8 cellular contexts compared by ENCODE assay signal in genomic region chr16:30895592-30896202, GRCh38. TPM values are rescaled to one million over a fixed set of nuclear protein-coding genes. Genes with fewer than 3 reads are reported as not detected.
DNase-seq lines count a peak whose midpoint lies in the region; ATAC-seq and TF ChIP-seq lines count a peak whose summit lies in the region.

No MANE protein-coding gene starts in this region.

- H3K9me3 Mint-ChIP-seq in activated T-helper 2 cell treated with anti-CD3 and anti-CD28 coated beads, Interferon-gamma antibody, Interleukin-2, Interleukin-4, amounts not matched to agents 10 μg/mL and 5 μg/mL and 100 μg/mL, durations not matched to agents 14 hours and 24 hours and 36 hours: no peaks in the 10 kb centered on the region

- intact Hi-C loops in activated T-helper 2 cell treated with anti-CD3 and anti-CD28 coated beads, Interferon-gamma antibody, Interleukin-2, Interleukin-4, amounts not matched to agents 10 μg/mL and 5 μg/mL and 100 μg/mL, durations not matched to agents 14 hours and 24 hours and 36 hours (cut with micrococcal nuclease): no loop called here
- intact Hi-C loops in head of caudate nucleus (cut with DNase I): loop anchor here (2.0 kb wide), 2 partner anchors 19 to 27 kb away; partner anchors contain the start of gene FBXL19

- peaks cover 33% of the 10 kb centered on the region for H3K4me1 Mint-ChIP-seq in activated T-helper 2 cell treated with anti-CD3 and anti-CD28 coated beads, Interferon-gamma antibody, Interleukin-2, Interleukin-4, amounts not matched to agents 10 μg/mL and 5 μg/mL and 100 μg/mL, durations not matched to agents 14 hours and 24 hours and 36 hours (ENCODE audit: low read depth)

- TF ChIP-seq CTCF in right atrium auricular region (IDR thresholded peaks at IDR 0.05): no peak

- H3K4me3 ChIP-seq in H7 (ENCODE audit: insufficient read depth, low read depth, low read length): peak overlapping the region; percentile 60
- peak overlapping the region; percentile 65 to 69 for H3K4me3 ChIP-seq in right atrium auricular region
- peak overlapping the region; percentile 80 to 87 (median 81) for H3K4me3 ChIP-seq in skeletal muscle tissue (ENCODE audit: low read length in 3 of 3)

- H3K4me1 ChIP-seq in right atrium auricular region (peaks cover 0 to 45% of the 10 kb centered on the region in 2 donors), skeletal muscle tissue (ENCODE audit: control insufficient read depth in 3 of 3, insufficient read depth in 3 of 3, low read length in 3 of 3) (peaks cover 30 to 45% (median 31%) of the 10 kb centered on the region in 3 donors)

- H3K27me3 ChIP-seq in H7 (ENCODE audit: control insufficient read depth, insufficient read depth, low read length) (peaks cover 5% of the 10 kb centered on the region; the same call in 1 of the 2 replicates), right atrium auricular region (no peaks in the 10 kb centered on the region), skeletal muscle tissue (ENCODE audit: control insufficient read depth in 3 of 3, insufficient read depth in 3 of 3, low read length in 3 of 3) (no peaks in the 10 kb centered on the region)

- peak overlapping the region; percentile 48 for H3K27ac Mint-ChIP-seq in activated T-helper 2 cell treated with anti-CD3 and anti-CD28 coated beads, Interferon-gamma antibody, Interleukin-2, Interleukin-4, amounts not matched to agents 10 μg/mL and 5 μg/mL and 100 μg/mL, durations not matched to agents 14 hours and 24 hours and 36 hours

- H3K9ac ChIP-seq in skeletal muscle tissue (ENCODE audit: low read depth in 1 of 3, low read length in 3 of 3): peak overlapping the region; percentile 87 to 96 (median 95)

- H3K36me3 ChIP-seq in H7 (replicated peaks; ENCODE audit: control insufficient read depth, insufficient read depth, low read length) (no peaks in the 10 kb centered on the region), right atrium auricular region (peaks cover 9% of the 10 kb centered on the region), skeletal muscle tissue (ENCODE audit: control insufficient read depth in 3 of 3, insufficient read depth in 3 of 3, low read length in 3 of 3) (peaks cover 0 to 8% (median 0%) of the 10 kb centered on the region in 3 donors)

- peaks cover 5% of the 10 kb centered on the region for H3K36me3 Mint-ChIP-seq in activated T-helper 2 cell treated with anti-CD3 and anti-CD28 coated beads, Interferon-gamma antibody, Interleukin-2, Interleukin-4, amounts not matched to agents 10 μg/mL and 5 μg/mL and 100 μg/mL, durations not matched to agents 14 hours and 24 hours and 36 hours (ENCODE audit: low read depth)

- H3K27me3 Mint-ChIP-seq in activated T-helper 2 cell treated with anti-CD3 and anti-CD28 coated beads, Interferon-gamma antibody, Interleukin-2, Interleukin-4, amounts not matched to agents 10 μg/mL and 5 μg/mL and 100 μg/mL, durations not matched to agents 14 hours and 24 hours and 36 hours (ENCODE audit: low read depth): no peaks in the 10 kb centered on the region

- H3K27ac ChIP-seq in right atrium auricular region (peak overlapping the region; percentile 98 to 99), skeletal muscle tissue (ENCODE audit: low read depth, low read length) (peak overlapping the region; percentile 100)

- ATAC-seq in esophagus mucosa (no peak), HG03196 (IDR thresholded peaks at IDR 0.05; ENCODE audit: unreplicated experiment) (no peak)

- peak overlapping the region; percentile 13 for H3K4me3 Mint-ChIP-seq in activated T-helper 2 cell treated with anti-CD3 and anti-CD28 coated beads, Interferon-gamma antibody, Interleukin-2, Interleukin-4, amounts not matched to agents 10 μg/mL and 5 μg/mL and 100 μg/mL, durations not matched to agents 14 hours and 24 hours and 36 hours (ENCODE audit: low read depth)

- H3K9me3 ChIP-seq in right atrium auricular region: no peaks in the 10 kb centered on the region
- H3K9me3 ChIP-seq in skeletal muscle tissue (ENCODE audit: control insufficient read depth in 3 of 3, low read length in 3 of 3): no peaks in the 10 kb centered on the region

- DNase-seq in H7 (no peak), right atrium auricular region (ENCODE audit: low spot score) (no peak), head of caudate nucleus (no peak), NCI-H1436 (lab: John Stamatoyannopoulos, UW) (no peak)
- DNase-seq in activated T-helper 2 cell treated with anti-CD3 and anti-CD28 coated beads, Interferon-gamma antibody, Interleukin-2, Interleukin-4, amounts not matched to agents 10 μg/mL and 5 μg/mL and 100 μg/mL, durations not matched to agents 14 hours and 24 hours and 36 hours (ENCODE audit: low spot score): no peak

RNA-seq across cellular contexts. Expression of gene CTF1, which starts 0.7 kb away (rescaled TPM):
- 2.0 TPM in 2 replicates for total RNA-seq in H7 (2014; rRNA removed; shearing (Covaris generic))
- total RNA-seq in activated T-helper 2 cell treated with anti-CD3 and anti-CD28 coated beads, Interferon-gamma antibody, Interleukin-2, Interleukin-4, amounts not matched to agents 10 μg/mL and 5 μg/mL and 100 μg/mL, durations not matched to agents 14 hours and 24 hours and 36 hours: 0.21 and 0.30 TPM in 2 replicates
- total RNA-seq in right atrium auricular region (1 to 10 TPM; 6.5 to 7.6 TPM), skeletal muscle tissue (0.52 TPM), esophagus mucosa (2.3 TPM)

RNA-seq across cellular contexts. Expression of gene BCL7C, which starts 1.8 kb away (rescaled TPM):
- total RNA-seq in H7 (2014; rRNA removed; shearing (Covaris generic)): 16.4 and 35.5 TPM in 2 replicates
- total RNA-seq in activated T-helper 2 cell treated with anti-CD3 and anti-CD28 coated beads, Interferon-gamma antibody, Interleukin-2, Interleukin-4, amounts not matched to agents 10 μg/mL and 5 μg/mL and 100 μg/mL, durations not matched to agents 14 hours and 24 hours and 36 hours: 26.8 and 27.1 TPM in 2 replicates
- total RNA-seq in right atrium auricular region (10 to 100 TPM; 21.1 to 35.1 TPM), skeletal muscle tissue (29.7 TPM), esophagus mucosa (30.5 TPM)

RNA-seq across cellular contexts. Expression of gene FBXL19, which starts 27.7 kb away (rescaled TPM):
- 78.3 and 89.8 TPM in 2 replicates for total RNA-seq in H7 (2014; rRNA removed; shearing (Covaris generic))
- total RNA-seq in activated T-helper 2 cell treated with anti-CD3 and anti-CD28 coated beads, Interferon-gamma antibody, Interleukin-2, Interleukin-4, amounts not matched to agents 10 μg/mL and 5 μg/mL and 100 μg/mL, durations not matched to agents 14 hours and 24 hours and 36 hours: 34.4 and 34.6 TPM in 2 replicates
- total RNA-seq in right atrium auricular region (1 to 10 TPM; 5.7 to 7.9 TPM), skeletal muscle tissue (5.2 TPM), esophagus mucosa (19.2 TPM)

RNA-seq across cellular contexts. Expression of gene ORAI3, which starts 53.2 kb away (rescaled TPM):
- 15.3 and 18.4 TPM in 2 replicates for total RNA-seq in H7 (2014; rRNA removed; shearing (Covaris generic))
- total RNA-seq in activated T-helper 2 cell treated with anti-CD3 and anti-CD28 coated beads, Interferon-gamma antibody, Interleukin-2, Interleukin-4, amounts not matched to agents 10 μg/mL and 5 μg/mL and 100 μg/mL, durations not matched to agents 14 hours and 24 hours and 36 hours: 14.2 and 17.4 TPM in 2 replicates
- total RNA-seq in right atrium auricular region (10 to 100 TPM; 22.4 to 23.0 TPM), skeletal muscle tissue (9.4 TPM), esophagus mucosa (9.8 TPM)
